Comparison of ENCODE assay signal across 16 cellular contexts in genomic region chr3:112740800-112741199, GRCh38.
A peak's percentile ranks its signal among the peaks of the same experiment; 100 is the strongest.
DNase-seq lines count a peak whose midpoint lies in the region; ATAC-seq, FAIRE-seq and TF ChIP-seq lines count a peak whose summit lies in the region.
"Had no signal": no experiment of that assay in that cellular context is flagged by ENCODE, and none has a peak within 500 bp of the region (broad histone marks: within the 10 kb centered on the region; RNA-seq: fewer than 3 reads in every experiment).

No MANE protein-coding gene starts in this region.

- ATAC-seq in stimulated activated naive CD8-positive, alpha-beta T cell treated with anti-CD3 and anti-CD28 coated beads, Interleukin-15, Interleukin-2, amounts not matched to agents 100 U/mL and 50 U/mL, for 24 hours: no peak
- ATAC-seq in T-helper 17 cell: peak; percentile 33
- ATAC-seq in K562: no peak
- no peak for ATAC-seq in upper lobe of left lung (ENCODE audit: low FRiP score in 2 of 2)
- ATAC-seq in GM21529 (IDR thresholded peaks at IDR 0.05; ENCODE audit: unreplicated experiment): no peak
- ATAC-seq: HepG2 had no signal

- no peak overlapping the region for H2AFZ ChIP-seq in K562 (ENCODE audit: low read depth, low read length)

- H3K4me1 Mint-ChIP-seq in stimulated activated naive CD8-positive, alpha-beta T cell treated with anti-CD3 and anti-CD28 coated beads, Interleukin-15, Interleukin-2, amounts not matched to agents 100 ng/mL and 50 ng/mL, for 24 hours (ENCODE audit: low read depth): peaks cover 53% of the 10 kb centered on the region
- peaks cover 37% of the 10 kb centered on the region for H3K4me1 Mint-ChIP-seq in T-helper 17 cell

- H3K4me3 ChIP-seq in K562 (no peak overlapping the region), upper lobe of left lung (no peak overlapping the region)
- H3K4me3 ChIP-seq: MG63, SJSA1 had no signal

- no TSS peak for BruUV-seq in K562 (replicated peaks; lab: Mats Ljungman, UMichigan)

- TF ChIP-seq POLR2A in K562 (conservative IDR thresholded peaks at IDR 0.05) (no peak), upper lobe of left lung (IDR thresholded peaks at IDR 0.05) (no peak)

- 43% methylated on average over 4 of the region's 4 CpGs for WGBS in K562 (ENCODE audit: insufficient coverage, low coverage, missing lambda C conversion rate)
- 61 to 68% methylated on average over 4 of the region's 4 CpGs for WGBS in upper lobe of left lung, 2 donors

- H3K27me3 ChIP-seq in K562 (ENCODE audit: control insufficient read depth in 2 of 2, insufficient read depth in 2 of 2, low read length in 2 of 2) (no peaks in the 10 kb centered on the region), upper lobe of left lung (no peaks in the 10 kb centered on the region)
- H3K27me3 ChIP-seq: MG63, SJSA1 had no signal

- H3K9ac ChIP-seq in K562 (ENCODE audit: insufficient read depth in 1 of 2, low read depth in 2 of 2, low read length in 2 of 2): no peak overlapping the region

- no peaks in the 10 kb centered on the region for H3K9me1 ChIP-seq in K562 (ENCODE audit: control insufficient read depth, insufficient read depth, low read length)

- H3K36me3 ChIP-seq in K562 (ENCODE audit: control insufficient read depth, insufficient read depth, low read length) (no peaks in the 10 kb centered on the region), upper lobe of left lung (no peaks in the 10 kb centered on the region)
- H3K36me3 ChIP-seq: MG63, SJSA1 had no signal

- TF ChIP-seq RAD21 in K562 (CRISPR knock-in tag; conservative IDR thresholded peaks at IDR 0.05 in 1 of 2, IDR thresholded peaks at IDR 0.05 in 1 of 2): no peak

- no peak overlapping the region for H3K4me2 ChIP-seq in K562 (ENCODE audit: insufficient read depth, low read length)

- TF ChIP-seq EP300 in K562 (IDR thresholded peaks at IDR 0.05; ENCODE audit: low read length) (no peak), upper lobe of left lung (IDR thresholded peaks at IDR 0.05) (no peak)

- no peaks in the 10 kb centered on the region for H3K79me2 ChIP-seq in K562 (ENCODE audit: control insufficient read depth, insufficient read depth, low read length)

- no peak for DNase-seq in stimulated activated naive CD8-positive, alpha-beta T cell treated with anti-CD3 and anti-CD28 coated beads, Interleukin-15, Interleukin-2, amounts not matched to agents 100 U/mL and 50 U/mL, for 24 hours
- DNase-seq in T-helper 17 cell (no peak), K562 (ENCODE audit: extremely low read depth in 1 of 4, low spot score in 3 of 4) (no peak), cerebellum (ENCODE audit: low spot score) (no peak), upper lobe of left lung (no peak)
- DNase-seq: DMS153, H9, MG63, NCI-H1417 treated with DMSO at 0.1 percent for 48 hours, NCI-H2029, NCI-H2171 treated with DMSO at 0.1 percent for 48 hours, NCI-H510A treated with DMSO at 0.1 percent for 48 hours had no signal

- FAIRE-seq in K562 (lab: Jason Lieb, UNC): no peak
- FAIRE-seq: HepG2 had no signal

- H3K36me3 Mint-ChIP-seq in stimulated activated naive CD8-positive, alpha-beta T cell treated with anti-CD3 and anti-CD28 coated beads, Interleukin-15, Interleukin-2, amounts not matched to agents 100 ng/mL and 50 ng/mL, for 24 hours (ENCODE audit: low read depth): no peaks in the 10 kb centered on the region
- H3K36me3 Mint-ChIP-seq in T-helper 17 cell (ENCODE audit: low read depth): no peaks in the 10 kb centered on the region

- H3K9me3 ChIP-seq in T-helper 17 cell (ENCODE audit: control insufficient read depth, low read length, poor library complexity, severe bottlenecking): no peaks in the 10 kb centered on the region
- H3K9me3 ChIP-seq in K562 (replicated peaks; ENCODE audit: control insufficient read depth, insufficient read depth, low read depth, low read length): no peaks in the 10 kb centered on the region
- H3K9me3 ChIP-seq in upper lobe of left lung: no peaks in the 10 kb centered on the region
- H3K9me3 ChIP-seq: MG63, SJSA1 had no signal

- no peak for TF ChIP-seq CTCF in K562 (IDR thresholded peaks at IDR 0.05 in 2 of 3, conservative IDR thresholded peaks at IDR 0.05 in 1 of 3; ENCODE audit: insufficient read depth in 2 of 3, low read depth in 1 of 3, low read length in 3 of 3)
- no peak for TF ChIP-seq CTCF in upper lobe of left lung (IDR thresholded peaks at IDR 0.05)

- no peaks in the 10 kb centered on the region for H3K27me3 Mint-ChIP-seq in stimulated activated naive CD8-positive, alpha-beta T cell treated with anti-CD3 and anti-CD28 coated beads, Interleukin-15, Interleukin-2, amounts not matched to agents 100 ng/mL and 50 ng/mL, for 24 hours
- no peaks in the 10 kb centered on the region for H3K27me3 Mint-ChIP-seq in T-helper 17 cell

- H4K20me1 ChIP-seq in K562 (replicated peaks; ENCODE audit: control insufficient read depth, insufficient read depth, low read length): no peaks in the 10 kb centered on the region

- CTCF ChIA-PET in K562 (lab: Yijun Ruan, JAX; ENCODE audit: low intra/inter-chr PET ratio): no interaction called here

- H3K9me3 Mint-ChIP-seq in stimulated activated naive CD8-positive, alpha-beta T cell treated with anti-CD3 and anti-CD28 coated beads, Interleukin-15, Interleukin-2, amounts not matched to agents 100 ng/mL and 50 ng/mL, for 24 hours: no peaks in the 10 kb centered on the region
- H3K9me3 Mint-ChIP-seq: H9 had no signal

- intact Hi-C loops in K562 (cut with micrococcal nuclease): no loop called here

- peak overlapping the region; percentile 9 for H3K27ac Mint-ChIP-seq in stimulated activated naive CD8-positive, alpha-beta T cell treated with anti-CD3 and anti-CD28 coated beads, Interleukin-15, Interleukin-2, amounts not matched to agents 100 ng/mL and 50 ng/mL, for 24 hours
- peak overlapping the region; percentile 76 for H3K27ac Mint-ChIP-seq in T-helper 17 cell
- H3K27ac Mint-ChIP-seq: H9 had no signal

- H3K27ac ChIP-seq in K562 (ENCODE audit: extremely low read depth, low read depth, low read length) (no peak overlapping the region), upper lobe of left lung (no peak overlapping the region)
- H3K27ac ChIP-seq: SJSA1 had no signal

- in situ Hi-C loops in K562 (cut with MboI): loop anchor here (25.0 kb wide), 1 partner anchor 547 kb away; no protein-coding TSS in a partner anchor

- POLR2A ChIA-PET in K562 (lab: Yijun Ruan, JAX): no interaction called here

- H3K4me3 Mint-ChIP-seq in stimulated activated naive CD8-positive, alpha-beta T cell treated with anti-CD3 and anti-CD28 coated beads, Interleukin-15, Interleukin-2, amounts not matched to agents 100 ng/mL and 50 ng/mL, for 24 hours: no peak overlapping the region
- H3K4me3 Mint-ChIP-seq in T-helper 17 cell: peak overlapping the region; percentile 46
- H3K4me3 Mint-ChIP-seq: H9 had no signal

- H3K4me1 ChIP-seq in K562 (replicated peaks in 1 of 2; ENCODE audit: control insufficient read depth in 2 of 2, insufficient read depth in 2 of 2, low read length in 2 of 2) (peaks cover 0 to 4% of the 10 kb centered on the region in 2 experiments; a peak in 1 of 5 replicates), upper lobe of left lung (no peaks in the 10 kb centered on the region)
- H3K4me1 ChIP-seq: SJSA1 had no signal

TF ChIP-seq in K562, 482 proteins besides CTCF, POLR2A, EP300 and RAD21:
- TF ChIP-seq TFAP4 (CRISPR knock-in tag; IDR thresholded peaks at IDR 0.05; ENCODE audit: borderline replicate concordance) (no peak), SNRNP70 (optimal IDR thresholded peaks at IDR 0.05; ENCODE audit: low read depth, low read length) (no peak), TSC22D4 (tag; IDR thresholded peaks at IDR 0.05) (no peak), IRF1 (CRISPR knock-in tag; IDR thresholded peaks at IDR 0.05; ENCODE audit: borderline replicate concordance) (no peak), TFE3 (CRISPR knock-in tag; IDR thresholded peaks at IDR 0.05) (peak; percentile 50)
